16 cellular contexts compared by ENCODE assay signal in the genomic region with DNA sequence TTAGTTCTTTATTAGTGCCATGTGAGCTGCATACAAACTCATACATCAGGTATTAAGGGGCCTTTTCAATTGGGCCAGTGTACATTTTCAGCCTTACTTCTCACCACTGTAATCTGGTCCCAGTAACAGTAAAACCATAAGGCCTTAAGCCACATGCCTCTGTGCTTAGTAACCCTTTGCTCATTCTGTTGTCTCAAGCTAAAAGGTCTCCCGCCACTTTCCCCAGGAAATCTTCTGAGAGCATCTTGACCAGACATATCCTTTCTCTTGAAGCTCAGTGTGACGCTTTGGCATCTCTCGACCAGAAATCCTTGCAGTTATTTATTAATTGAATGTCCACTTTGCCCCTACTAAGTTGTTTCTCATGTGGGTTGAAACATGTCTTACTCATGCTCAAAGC.
"Had no signal": no experiment of that assay in that cellular context is flagged by ENCODE, and none has a peak within 500 bp of the region (broad histone marks: within the 10 kb centered on the region; RNA-seq: fewer than 3 reads in every experiment).

No MANE protein-coding gene starts in this region.

- H3K27me3 ChIP-seq: sigmoid colon had no signal

- H3K4me1 ChIP-seq: psoas muscle had no signal

- H3K36me3 ChIP-seq: sigmoid colon had no signal

- DNase-seq: activated CD4-positive, alpha-beta memory T cell treated with anti-CD3 and anti-CD28 coated beads, Interleukin-2, amount 10 ng/mL, durations not matched to agents 7 days and 5 days; activated gamma-delta T cell treated with Interleukin-2 at 50 U/mL for 16 hours; activated naive CD8-positive, alpha-beta T cell treated with anti-CD3 and anti-CD28 coated beads for 36 hours; activated T-cell treated with anti-CD3 and anti-CD28 coated beads, Interleukin-2, amount 50 U/mL, for 72 hours; anterior cingulate cortex; central memory CD4-positive, alpha-beta T cell; cortex of kidney; effector CD8-positive, alpha-beta T cell; hypothalamus; left colon; psoas muscle; sigmoid colon; stimulated activated CD4-positive, alpha-beta T cell treated with anti-CD3 and anti-CD28 coated beads, Interleukin-2, amount 100 ng/mL, for 48 hours; stimulated activated naive CD4-positive, alpha-beta T cell treated with Interleukin-2 at 50 U/mL for 16 hours; T1000 had no signal

- H3K27ac ChIP-seq: psoas muscle, sigmoid colon, VCaP had no signal

- H3K9me3 ChIP-seq: psoas muscle, sigmoid colon had no signal

- H3K4me3 ChIP-seq: psoas muscle, sigmoid colon had no signal
